Comparison of ENCODE assay signal across 19 cellular contexts in genomic region chr17:82658796-82659452, GRCh38.
"Had no signal": no experiment of that assay in that cellular context is flagged by ENCODE, and none has a peak within 500 bp of the region (broad histone marks: within the 10 kb centered on the region; RNA-seq: fewer than 3 reads in every experiment).

No MANE protein-coding gene starts in this region.

- H3K4me3 Mint-ChIP-seq: naive thymus-derived CD4-positive, alpha-beta T cell; nephron progenitor cell; type B pancreatic cell had no signal

- H3K4me1 ChIP-seq: gastrocnemius medialis, right atrium auricular region, uterus had no signal

- H3K9me3 ChIP-seq: gastrocnemius medialis, heart right ventricle, left lung, neutrophil, right atrium auricular region, uterus had no signal

- ATAC-seq: esophagus mucosa; gastrocnemius medialis; heart right ventricle; left lung; naive thymus-derived CD4-positive, alpha-beta T cell had no signal

- H3K9me3 Mint-ChIP-seq: naive thymus-derived CD4-positive, alpha-beta T cell; type B pancreatic cell had no signal

- H3K4me3 ChIP-seq: dorsolateral prefrontal cortex, gastrocnemius medialis, heart right ventricle, left lung, lung, right atrium auricular region, smooth muscle cell, uterus had no signal

- H3K27ac ChIP-seq: gastrocnemius medialis, heart right ventricle, left lung, neutrophil, right atrium auricular region, uterus had no signal

- H3K27ac Mint-ChIP-seq: naive thymus-derived CD4-positive, alpha-beta T cell; nephron progenitor cell; type B pancreatic cell had no signal

- H3K36me3 ChIP-seq: neutrophil, uterus had no signal

- H3K27me3 ChIP-seq: dorsolateral prefrontal cortex, gastrocnemius medialis, heart right ventricle, left lung, neutrophil, right atrium auricular region, uterus had no signal

- H3K4me2 ChIP-seq: smooth muscle cell had no signal

- DNase-seq: cortex of kidney; effector CD8-positive, alpha-beta T cell; gastrocnemius medialis; heart right ventricle; islet precursor cell; mesendoderm; naive thymus-derived CD4-positive, alpha-beta T cell; nephron progenitor cell; stimulated activated CD4-positive, alpha-beta T cell treated with anti-CD3 and anti-CD28 coated beads, Interleukin-2, amount 100 ng/mL, for 48 hours; stimulated activated naive CD4-positive, alpha-beta T cell treated with Interleukin-2 at 50 U/mL for 16 hours; uterus had no signal

- H3K27me3 Mint-ChIP-seq: naive thymus-derived CD4-positive, alpha-beta T cell; type B pancreatic cell had no signal
